2 cellular contexts compared by ENCODE assay signal in genomic region chr5:10431408-10431807, GRCh38.
TF ChIP-seq lines count a peak whose summit lies in the region.

No MANE protein-coding gene starts in this region.

TF ChIP-seq in IMR-90, 13 proteins besides CTCF, POLR2A, EP300 and RAD21:
- no peak for TF ChIP-seq CEBPB (IDR thresholded peaks at IDR 0.05; ENCODE audit: low read depth, low read length)
- no peak for TF ChIP-seq MXI1 (IDR thresholded peaks at IDR 0.05; ENCODE audit: borderline replicate concordance, low read depth, low read length)
- TF ChIP-seq USF2 (IDR thresholded peaks at IDR 0.05; ENCODE audit: low read depth, low read length), result no peak
- TF ChIP-seq FOS (IDR thresholded peaks at IDR 0.05; ENCODE audit: low read depth, low read length), result no peak
- no peak for TF ChIP-seq MAZ (IDR thresholded peaks at IDR 0.05; ENCODE audit: borderline replicate concordance, low read depth, low read length)
- no peak for TF ChIP-seq SMC3 (IDR thresholded peaks at IDR 0.05; ENCODE audit: low read depth, low read length)
- TF ChIP-seq RFX5 (IDR thresholded peaks at IDR 0.05; ENCODE audit: low read depth, low read length), result no peak
- no peak for TF ChIP-seq NFE2L2 (IDR thresholded peaks at IDR 0.05; ENCODE audit: low read depth, low read length)
TF ChIP-seq in IMR-90: peak in this region for 0.

TF ChIP-seq in K562, 482 proteins besides CTCF, POLR2A, EP300 and RAD21:
- TF ChIP-seq HDGF (IDR thresholded peaks at IDR 0.05) (peak; percentile 45; the same call in 1 of the 2 replicates), CREM (IDR thresholded peaks at IDR 0.05; ENCODE audit: low read depth) (no peak), BCOR (IDR thresholded peaks at IDR 0.05) (no peak), ZNF324 (CRISPR knock-in tag; IDR thresholded peaks at IDR 0.05) (no peak), HDAC1 (IDR thresholded peaks at IDR 0.05) (0 out of 4 replicates have a peak, but pooled peaks of 1 of the 2 experiments have one; percentile 17), POLR2B (IDR thresholded peaks at IDR 0.05; ENCODE audit: low read depth, partially characterized antibody) (peak; percentile 41), KLF13 (tag; IDR thresholded peaks at IDR 0.05; ENCODE audit: borderline replicate concordance, low read depth) (no peak), SUPT5H (IDR thresholded peaks at IDR 0.05) (peak; percentile 55), SNIP1 (IDR thresholded peaks at IDR 0.05; ENCODE audit: low read depth) (no peak), ZBTB34 (CRISPR knock-in tag; IDR thresholded peaks at IDR 0.05) (no peak), ZNF436 (CRISPR knock-in tag; IDR thresholded peaks at IDR 0.05) (no peak), SMC3 (conservative IDR thresholded peaks at IDR 0.05; ENCODE audit: insufficient read depth, low read depth, low read length) (no peak), ELF1 (tag; IDR thresholded peaks at IDR 0.05) (no peak), HMBOX1 (IDR thresholded peaks at IDR 0.05) (no peak), ELK3 (CRISPR knock-in tag; IDR thresholded peaks at IDR 0.05) (no peak), ZSCAN29 (IDR thresholded peaks at IDR 0.05) (no peak), POLR2AphosphoS5 (IDR thresholded peaks at IDR 0.05; ENCODE audit: control insufficient read depth, insufficient read depth, low read depth, low read length) (0 out of 2 replicates have a peak, but pooled peaks have one; percentile 22), NR4A1 (CRISPR knock-in tag; IDR thresholded peaks at IDR 0.05) (no peak), NR4A1 (tag; IDR thresholded peaks at IDR 0.05) (no peak), RREB1 (CRISPR knock-in tag; IDR thresholded peaks at IDR 0.05) (no peak), ZFP91 (CRISPR knock-in tag; IDR thresholded peaks at IDR 0.05) (no peak)
TF ChIP-seq in K562: peak in this region for 5.
